ENCODE assay signal across 8 cellular contexts in genomic region chr20:62704341-62704948, GRCh38. TPM values are rescaled to one million over a fixed set of nuclear protein-coding genes. Genes with fewer than 3 reads are reported as not detected.
DNase-seq lines count a peak whose midpoint lies in the region; ATAC-seq and TF ChIP-seq lines count a peak whose summit lies in the region.

No MANE protein-coding gene starts in this region.

- WGBS in heart right ventricle, 2 donors = 7 to 10% methylated on average over 21 of the region's 21 CpGs
- WGBS in testis, 2 donors = 22 to 47% methylated on average over 14 to 21 of the region's 21 CpGs

- H3K4me3 Mint-ChIP-seq in CD4-positive, alpha-beta memory T cell = no peak overlapping the region

- H3K4me1 ChIP-seq in heart right ventricle = peaks cover 5 to 34% (median 9%) of the 10 kb centered on the region in 9 donors
- H3K4me1 ChIP-seq in testis = no peaks in the 10 kb centered on the region
- peaks cover 8% of the 10 kb centered on the region for H3K4me1 ChIP-seq in CD4-positive, alpha-beta memory T cell (ENCODE audit: insufficient read depth, low read length)

- no peaks in the 10 kb centered on the region for H3K36me3 Mint-ChIP-seq in CD4-positive, alpha-beta memory T cell

- peak; percentile 81 for ATAC-seq in SK-N-SH treated with all-trans-retinoic acid at 6 μM for 48 hours
- peak; percentile 67 to 91 (median 85) for ATAC-seq in heart right ventricle
- no peak for ATAC-seq in HG03139 (IDR thresholded peaks at IDR 0.05; ENCODE audit: unreplicated experiment)

- POLR2A ChIA-PET in AG04449 (lab: Yijun Ruan, JAX) = interaction anchor here (0.5 kb wide), 1 partner anchor 36 kb away, joined by 3 read pairs; no protein-coding TSS in a partner anchor
- POLR2A ChIA-PET in CD4-positive, alpha-beta memory T cell (lab: Charles Lee; ENCODE audit: partially characterized antibody) = interaction anchor here (0.7 to 1.9 kb wide), 4 partner anchors 36 to 120 kb away, joined by 3 to 6 read pairs (median 4); no protein-coding TSS in a partner anchor

- no peak for TF ChIP-seq POLR2A in testis (IDR thresholded peaks at IDR 0.05)

- H3K27me3 ChIP-seq in heart right ventricle (peaks cover 20 to 40% (median 26%) of the 10 kb centered on the region in 7 donors), testis (no peaks in the 10 kb centered on the region)
- H3K27me3 ChIP-seq in CD4-positive, alpha-beta memory T cell (ENCODE audit: insufficient read depth, low read length) = peaks cover 7% of the 10 kb centered on the region

- H3K27me3 Mint-ChIP-seq in CD4-positive, alpha-beta memory T cell = peaks cover 7 to 10% of the 10 kb centered on the region in 2 donors

- intact Hi-C loops in heart right ventricle (cut with DNase I) = no loop called here
- intact Hi-C loops in testis (cut with DNase I; ENCODE audit: low total_unique reads) = no loop called here
- intact Hi-C loops in CD4-positive, alpha-beta memory T cell (cut with micrococcal nuclease) = no loop called here

- no peak overlapping the region for H3K4me3 ChIP-seq in AG04449 (ENCODE audit: low read depth, low read length)
- H3K4me3 ChIP-seq in heart right ventricle = no peak overlapping the region
- no peak overlapping the region for H3K4me3 ChIP-seq in testis
- H3K4me3 ChIP-seq in CD4-positive, alpha-beta memory T cell (ENCODE audit: low read length in 2 of 2) = no peak overlapping the region

- CTCF ChIA-PET in AG04449 (lab: Yijun Ruan, JAX) = interaction anchor here (1.0 to 6.4 kb wide), 7 partner anchors 8 to 104 kb away, joined by 3 to 52 read pairs (median 4); no protein-coding TSS in a partner anchor
- CTCF ChIA-PET in CD4-positive, alpha-beta memory T cell (lab: Charles Lee; ENCODE audit: partially characterized antibody) = no interaction called here

- H3K9me3 ChIP-seq in heart right ventricle (no peaks in the 10 kb centered on the region), testis (no peaks in the 10 kb centered on the region)
- no peaks in the 10 kb centered on the region for H3K9me3 ChIP-seq in CD4-positive, alpha-beta memory T cell (ENCODE audit: control insufficient read depth in 1 of 2, low read length in 2 of 2)

- peaks cover 2 to 12% (median 9%) of the 10 kb centered on the region in 4 donors for H3K4me1 Mint-ChIP-seq in CD4-positive, alpha-beta memory T cell

- DNase-seq in AG04449 (ENCODE audit: low read depth, low spot score) (peak; percentile 38), M059J (ENCODE audit: low read depth) (peak; percentile 97), heart right ventricle (peak; percentile 86 to 92), testis (peak; percentile 94)
- no peak for DNase-seq in CD4-positive, alpha-beta memory T cell
- DNase-seq in activated CD4-positive, alpha-beta T cell treated with anti-CD3 and anti-CD28 coated beads, Interleukin-2, amount 50 U/mL, for 48 hours = no peak

- H3K36me3 ChIP-seq in heart right ventricle (no peaks in the 10 kb centered on the region), testis (ENCODE audit: low read depth, missing control alignments) (no peaks in the 10 kb centered on the region)
- H3K36me3 ChIP-seq in CD4-positive, alpha-beta memory T cell (ENCODE audit: insufficient read depth, low read length) = no peaks in the 10 kb centered on the region

- no peak overlapping the region for H3K27ac Mint-ChIP-seq in CD4-positive, alpha-beta memory T cell

- TF ChIP-seq CTCF in AG04449 (IDR thresholded peaks at IDR 0.05; ENCODE audit: insufficient read depth, low read length, missing control alignments) (peak; percentile 5), heart right ventricle (IDR thresholded peaks at IDR 0.05) (no peak), testis (IDR thresholded peaks at IDR 0.05) (no peak)

- H3K9me3 Mint-ChIP-seq in CD4-positive, alpha-beta memory T cell = no peaks in the 10 kb centered on the region

- peak overlapping the region in 2 of 10 donors; percentile 34 to 42 for H3K27ac ChIP-seq in heart right ventricle
- H3K27ac ChIP-seq in testis = no peak overlapping the region
- H3K27ac ChIP-seq in CD4-positive, alpha-beta memory T cell (ENCODE audit: low read depth, low read length) = no peak overlapping the region

TF ChIP-seq in SK-N-SH treated with all-trans-retinoic acid at 6 μM for 48 hours, 23 proteins besides CTCF, POLR2A, EP300 and RAD21 (continues in another document):
- TF ChIP-seq TOX (CRISPR knock-in tag; IDR thresholded peaks at IDR 0.05; ENCODE audit: borderline replicate concordance) = no peak
- no peak for TF ChIP-seq SNAI2 (CRISPR knock-in tag; IDR thresholded peaks at IDR 0.05)
- no peak for TF ChIP-seq ZNF70 (CRISPR knock-in tag; IDR thresholded peaks at IDR 0.05)
- no peak for TF ChIP-seq ESRRG (CRISPR knock-in tag; IDR thresholded peaks at IDR 0.05)
- TF ChIP-seq ZNF8 (CRISPR knock-in tag; IDR thresholded peaks at IDR 0.05) = no peak
- no peak for TF ChIP-seq BACH2 (CRISPR knock-in tag; IDR thresholded peaks at IDR 0.05; ENCODE audit: borderline replicate concordance)
- no peak for TF ChIP-seq ZC3H10 (CRISPR knock-in tag; IDR thresholded peaks at IDR 0.05)
- TF ChIP-seq, protein P1, sequence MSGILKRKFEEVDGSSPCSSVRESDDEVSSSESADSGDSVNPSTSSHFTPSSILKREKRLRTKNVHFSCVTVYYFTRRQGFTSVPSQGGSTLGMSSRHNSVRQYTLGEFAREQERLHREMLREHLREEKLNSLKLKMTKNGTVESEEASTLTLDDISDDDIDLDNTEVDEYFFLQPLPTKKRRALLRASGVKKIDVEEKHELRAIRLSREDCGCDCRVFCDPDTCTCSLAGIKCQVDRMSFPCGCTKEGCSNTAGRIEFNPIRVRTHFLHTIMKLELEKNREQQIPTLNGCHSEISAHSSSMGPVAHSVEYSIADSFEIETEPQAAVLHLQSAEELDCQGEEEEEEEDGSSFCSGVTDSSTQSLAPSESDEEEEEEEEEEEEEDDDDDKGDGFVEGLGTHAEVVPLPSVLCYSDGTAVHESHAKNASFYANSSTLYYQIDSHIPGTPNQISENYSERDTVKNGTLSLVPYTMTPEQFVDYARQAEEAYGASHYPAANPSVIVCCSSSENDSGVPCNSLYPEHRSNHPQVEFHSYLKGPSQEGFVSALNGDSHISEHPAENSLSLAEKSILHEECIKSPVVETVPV (CRISPR knock-in tag; IDR thresholded peaks at IDR 0.05) = no peak
- no peak for TF ChIP-seq OSR1 (CRISPR knock-in tag; IDR thresholded peaks at IDR 0.05)
- TF ChIP-seq, protein P2, sequence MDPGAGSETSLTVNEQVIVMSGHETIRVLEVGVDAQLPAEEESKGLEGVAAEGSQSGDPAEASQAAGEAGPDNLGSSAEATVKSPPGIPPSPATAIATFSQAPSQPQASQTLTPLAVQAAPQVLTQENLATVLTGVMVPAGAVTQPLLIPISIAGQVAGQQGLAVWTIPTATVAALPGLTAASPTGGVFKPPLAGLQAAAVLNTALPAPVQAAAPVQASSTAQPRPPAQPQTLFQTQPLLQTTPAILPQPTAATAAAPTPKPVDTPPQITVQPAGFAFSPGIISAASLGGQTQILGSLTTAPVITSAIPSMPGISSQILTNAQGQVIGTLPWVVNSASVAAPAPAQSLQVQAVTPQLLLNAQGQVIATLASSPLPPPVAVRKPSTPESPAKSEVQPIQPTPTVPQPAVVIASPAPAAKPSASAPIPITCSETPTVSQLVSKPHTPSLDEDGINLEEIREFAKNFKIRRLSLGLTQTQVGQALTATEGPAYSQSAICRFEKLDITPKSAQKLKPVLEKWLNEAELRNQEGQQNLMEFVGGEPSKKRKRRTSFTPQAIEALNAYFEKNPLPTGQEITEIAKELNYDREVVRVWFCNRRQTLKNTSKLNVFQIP (CRISPR knock-in tag; IDR thresholded peaks at IDR 0.05; ENCODE audit: borderline replicate concordance, low read depth) = no peak
- no peak for TF ChIP-seq ISL1 (CRISPR knock-in tag; IDR thresholded peaks at IDR 0.05)
- no peak for TF ChIP-seq CSDC2 (CRISPR knock-in tag; IDR thresholded peaks at IDR 0.05)
- TF ChIP-seq, protein P3, sequence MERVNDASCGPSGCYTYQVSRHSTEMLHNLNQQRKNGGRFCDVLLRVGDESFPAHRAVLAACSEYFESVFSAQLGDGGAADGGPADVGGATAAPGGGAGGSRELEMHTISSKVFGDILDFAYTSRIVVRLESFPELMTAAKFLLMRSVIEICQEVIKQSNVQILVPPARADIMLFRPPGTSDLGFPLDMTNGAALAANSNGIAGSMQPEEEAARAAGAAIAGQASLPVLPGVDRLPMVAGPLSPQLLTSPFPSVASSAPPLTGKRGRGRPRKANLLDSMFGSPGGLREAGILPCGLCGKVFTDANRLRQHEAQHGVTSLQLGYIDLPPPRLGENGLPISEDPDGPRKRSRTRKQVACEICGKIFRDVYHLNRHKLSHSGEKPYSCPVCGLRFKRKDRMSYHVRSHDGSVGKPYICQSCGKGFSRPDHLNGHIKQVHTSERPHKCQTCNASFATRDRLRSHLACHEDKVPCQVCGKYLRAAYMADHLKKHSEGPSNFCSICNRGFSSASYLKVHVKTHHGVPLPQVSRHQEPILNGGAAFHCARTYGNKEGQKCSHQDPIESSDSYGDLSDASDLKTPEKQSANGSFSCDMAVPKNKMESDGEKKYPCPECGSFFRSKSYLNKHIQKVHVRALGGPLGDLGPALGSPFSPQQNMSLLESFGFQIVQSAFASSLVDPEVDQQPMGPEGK (CRISPR knock-in tag; IDR thresholded peaks at IDR 0.05; ENCODE audit: borderline replicate concordance) = no peak
- TF ChIP-seq PPARA (CRISPR knock-in tag; IDR thresholded peaks at IDR 0.05; ENCODE audit: borderline replicate concordance) = no peak
- TF ChIP-seq ZFP30 (CRISPR knock-in tag; IDR thresholded peaks at IDR 0.05) = no peak
- TF ChIP-seq TCF4 (CRISPR knock-in tag; IDR thresholded peaks at IDR 0.05; ENCODE audit: borderline replicate concordance) = no peak
- TF ChIP-seq ZNF565 (CRISPR knock-in tag; conservative IDR thresholded peaks at IDR 0.05; ENCODE audit: low read depth) = no peak

RNA-seq across cellular contexts. Expression of gene NTSR1, which starts 4.2 kb away (rescaled TPM):
- 0.07 and 0.54 TPM in 2 replicates for total RNA-seq in M059J (2014; rRNA removed; shearing (Covaris generic))
- total RNA-seq in heart right ventricle (under 1 TPM in 2 of 10 donors, not detected in 8; 0.08 TPM), testis (1 to 10 TPM in 1 of 2 donors, under 1 TPM in 1; 0.81 to 1.3 TPM)
- polyA plus RNA-seq in heart right ventricle (not detected), testis (ENCODE audit: insufficient read depth, low read depth, low replicate concordance) (0.41 TPM)
- under 1 TPM; 0.30 to 0.38 TPM for total RNA-seq in CD4-positive, alpha-beta memory T cell
- polyA plus RNA-seq in CD4-positive, alpha-beta memory T cell = not detected

Comparison
In these comparisons a context has a peak if more than half of its experiments do, and no peak if none do; other contexts are left out.
1. DNase-seq: peak in AG04449 (single experiment), M059J (single experiment), heart right ventricle (2 of 2) and testis (single experiment); none in CD4-positive, alpha-beta memory T cell (0 of 5) and activated CD4-positive, alpha-beta T cell treated with anti-CD3 and anti-CD28 coated beads, Interleukin-2, amount 50 U/mL, for 48 hours (0 of 2).